14 cellular contexts compared by ENCODE assay signal in genomic region chrX:120464409-120464808, GRCh38. TPM values are rescaled to one million over a fixed set of nuclear protein-coding genes. Genes with fewer than 3 reads are reported as not detected.
DNase-seq lines count a peak whose midpoint lies in the region; ATAC-seq and TF ChIP-seq lines count a peak whose summit lies in the region.
"Had no signal": no experiment of that assay in that cellular context is flagged by ENCODE, and none has a peak within 500 bp of the region (broad histone marks: within the 10 kb centered on the region; RNA-seq: fewer than 3 reads in every experiment).

No MANE protein-coding gene starts in this region.

- H4K20me1 ChIP-seq in SK-N-SH (ENCODE audit: insufficient read depth) (peaks cover 38% of the 10 kb centered on the region; the same call in 1 of the 2 replicates), smooth muscle cell (ENCODE audit: low read depth) (peaks cover 57% of the 10 kb centered on the region)

- no peaks in the 10 kb centered on the region for H3K36me3 ChIP-seq in adrenal gland (replicated peaks in 1 of 2)
- H3K36me3 ChIP-seq in psoas muscle (ENCODE audit: insufficient read depth in 1 of 2, low read depth in 1 of 2) = no peaks in the 10 kb centered on the region
- no peaks in the 10 kb centered on the region for H3K36me3 ChIP-seq in SK-N-SH (replicated peaks in 1 of 2; ENCODE audit: control insufficient read depth in 1 of 2, insufficient read depth in 2 of 2, low read length in 1 of 2)
- H3K36me3 ChIP-seq in smooth muscle cell (ENCODE audit: low read depth) = no peaks in the 10 kb centered on the region

- WGBS in adrenal gland, 4 donors = 61 to 71% (median 63%) methylated on average over 4 of the region's 4 CpGs
- 27 to 46% (median 39%) methylated on average over 4 of the region's 4 CpGs for WGBS in psoas muscle, 3 donors
- WGBS in SK-N-SH (ENCODE audit: low lambda C conversion rate) = 68% methylated on average over 4 of the region's 4 CpGs
- WGBS in smooth muscle cell (ENCODE audit: low lambda C conversion rate) = 83% methylated on average over 4 of the region's 4 CpGs

- no peaks in the 10 kb centered on the region for H3K9me2 ChIP-seq in SK-N-SH

- no peak overlapping the region for H3K9ac ChIP-seq in SK-N-SH
- no peak overlapping the region for H3K9ac ChIP-seq in smooth muscle cell (ENCODE audit: low read depth)

- H3K4me3 ChIP-seq in adrenal gland (no peak overlapping the region), psoas muscle (peak overlapping the region; percentile 71), SK-N-SH (ENCODE audit: low read depth in 2 of 2, low read length in 1 of 2) (no peak overlapping the region), smooth muscle cell (no peak overlapping the region)

- TF ChIP-seq POLR2A in adrenal gland (IDR thresholded peaks at IDR 0.05) = no peak

- TF ChIP-seq CTCF in adrenal gland (IDR thresholded peaks at IDR 0.05) (no peak), psoas muscle (IDR thresholded peaks at IDR 0.05) (no peak), SK-N-SH (IDR thresholded peaks at IDR 0.05) (no peak), smooth muscle cell (IDR thresholded peaks at IDR 0.05; ENCODE audit: borderline replicate concordance, insufficient read depth, poor library complexity, severe bottlenecking) (no peak)

- H3K4me1 ChIP-seq in adrenal gland (replicated peaks in 1 of 2) = peaks cover 12 to 19% of the 10 kb centered on the region in 2 donors
- no peaks in the 10 kb centered on the region for H3K4me1 ChIP-seq in psoas muscle
- peaks cover 5 to 6% of the 10 kb centered on the region in 2 experiments; a peak in 2 of 4 replicates for H3K4me1 ChIP-seq in SK-N-SH (ENCODE audit: control insufficient read depth in 1 of 2, insufficient read depth in 2 of 2, low read depth in 1 of 2, low read length in 1 of 2)
- H3K4me1 ChIP-seq in smooth muscle cell (ENCODE audit: low read depth) = no peaks in the 10 kb centered on the region

- H2AFZ ChIP-seq in SK-N-SH (ENCODE audit: low read depth) (no peak overlapping the region), smooth muscle cell (ENCODE audit: low read depth) (no peak overlapping the region)

- no peak for TF ChIP-seq EP300 in SK-N-SH (IDR thresholded peaks at IDR 0.05; ENCODE audit: borderline replicate concordance in 1 of 2, low read depth in 1 of 2, low read length in 1 of 2)

- peak; percentile 23 for DNase-seq in GF-D8 (lab: John Stamatoyannopoulos, UW)
- peak; percentile 4 for DNase-seq in MV-4-11 (lab: John Stamatoyannopoulos, UW)
- DNase-seq in adrenal gland = peak in 4 of 7 donors; percentile 25 to 50 (median 37)
- DNase-seq in psoas muscle = no peak
- no peak for DNase-seq in hypothalamus (lab: John Stamatoyannopoulos, UW)
- DNase-seq in NCI-H510A treated with DMSO at 0.1 percent for 48 hours (lab: John Stamatoyannopoulos, UW) = no peak
- DNase-seq in SK-N-SH = no peak
- no peak for DNase-seq in smooth muscle cell (lab: John Stamatoyannopoulos, UW; ENCODE audit: unreplicated experiment)
- DNase-seq: Caco-2; CD4-positive, alpha-beta T cell; IMR-90; NCI-H1930; NCI-H226; NCI-H524 treated with DMSO at 0.1 percent for 48 hours had no signal

- peaks cover 96% of the 10 kb centered on the region for H3K79me2 ChIP-seq in SK-N-SH (ENCODE audit: insufficient read depth)
- peaks cover 83% of the 10 kb centered on the region for H3K79me2 ChIP-seq in smooth muscle cell (ENCODE audit: low read depth)

- H3F3A ChIP-seq in SK-N-SH (replicated peaks; ENCODE audit: insufficient read depth) (no peaks in the 10 kb centered on the region), smooth muscle cell (ENCODE audit: low read depth) (no peaks in the 10 kb centered on the region)

- no peak for ATAC-seq in psoas muscle

- no peaks in the 10 kb centered on the region for H3K27me3 ChIP-seq in adrenal gland
- H3K27me3 ChIP-seq in psoas muscle (ENCODE audit: insufficient read depth in 3 of 3, low read length in 2 of 3) = no peaks in the 10 kb centered on the region
- H3K27me3 ChIP-seq in SK-N-SH (ENCODE audit: insufficient read depth) = no peaks in the 10 kb centered on the region
- no peaks in the 10 kb centered on the region for H3K27me3 ChIP-seq in smooth muscle cell (ENCODE audit: low read depth)

- no peak for TF ChIP-seq RAD21 in SK-N-SH (IDR thresholded peaks at IDR 0.05; ENCODE audit: low read length)

- CTCF ChIA-PET in SK-N-SH (lab: Yijun Ruan, JAX) = interaction anchor here (2.1 kb wide), 1 partner anchor 13 kb away, joined by 14 read pairs; no protein-coding TSS in a partner anchor

- intact Hi-C loops in adrenal gland (cut with DNase I) (no loop called here), psoas muscle (cut with DNase I) (no loop called here)

- no peaks in the 10 kb centered on the region for H3K9me3 ChIP-seq in adrenal gland (replicated peaks in 1 of 3)
- no peaks in the 10 kb centered on the region for H3K9me3 ChIP-seq in psoas muscle
- H3K9me3 ChIP-seq in SK-N-SH = no peaks in the 10 kb centered on the region
- no peaks in the 10 kb centered on the region for H3K9me3 ChIP-seq in smooth muscle cell (replicated peaks; ENCODE audit: low read depth)
- H3K9me3 ChIP-seq: Caco-2 had no signal

- H3K27ac ChIP-seq in adrenal gland (no peak overlapping the region), psoas muscle (peak overlapping the region; percentile 88), SK-N-SH (ENCODE audit: low read depth in 2 of 2, low read length in 1 of 2) (no peak overlapping the region), smooth muscle cell (ENCODE audit: low read depth) (no peak overlapping the region)

- POLR2A ChIA-PET in SK-N-SH (lab: Yijun Ruan, JAX) = no interaction called here

- H3K4me2 ChIP-seq in SK-N-SH = no peak overlapping the region
- no peak overlapping the region for H3K4me2 ChIP-seq in smooth muscle cell

TF ChIP-seq in SK-N-SH, 30 proteins besides CTCF, POLR2A, EP300 and RAD21 (continues in another document):
- TF ChIP-seq FOXM1 (IDR thresholded peaks at IDR 0.05; ENCODE audit: low read depth) (no peak), NFIC (IDR thresholded peaks at IDR 0.05; ENCODE audit: borderline replicate concordance) (no peak), REST (IDR thresholded peaks at IDR 0.05; ENCODE audit: low read depth, low read length) (no peak), GABPA (IDR thresholded peaks at IDR 0.05; ENCODE audit: low read depth) (no peak)
- TF ChIP-seq, protein P1, sequence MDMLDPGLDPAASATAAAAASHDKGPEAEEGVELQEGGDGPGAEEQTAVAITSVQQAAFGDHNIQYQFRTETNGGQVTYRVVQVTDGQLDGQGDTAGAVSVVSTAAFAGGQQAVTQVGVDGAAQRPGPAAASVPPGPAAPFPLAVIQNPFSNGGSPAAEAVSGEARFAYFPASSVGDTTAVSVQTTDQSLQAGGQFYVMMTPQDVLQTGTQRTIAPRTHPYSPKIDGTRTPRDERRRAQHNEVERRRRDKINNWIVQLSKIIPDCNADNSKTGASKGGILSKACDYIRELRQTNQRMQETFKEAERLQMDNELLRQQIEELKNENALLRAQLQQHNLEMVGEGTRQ (IDR thresholded peaks at IDR 0.05; ENCODE audit: borderline replicate concordance, low read depth, low read length) = no peak
- TF ChIP-seq, protein P2, sequence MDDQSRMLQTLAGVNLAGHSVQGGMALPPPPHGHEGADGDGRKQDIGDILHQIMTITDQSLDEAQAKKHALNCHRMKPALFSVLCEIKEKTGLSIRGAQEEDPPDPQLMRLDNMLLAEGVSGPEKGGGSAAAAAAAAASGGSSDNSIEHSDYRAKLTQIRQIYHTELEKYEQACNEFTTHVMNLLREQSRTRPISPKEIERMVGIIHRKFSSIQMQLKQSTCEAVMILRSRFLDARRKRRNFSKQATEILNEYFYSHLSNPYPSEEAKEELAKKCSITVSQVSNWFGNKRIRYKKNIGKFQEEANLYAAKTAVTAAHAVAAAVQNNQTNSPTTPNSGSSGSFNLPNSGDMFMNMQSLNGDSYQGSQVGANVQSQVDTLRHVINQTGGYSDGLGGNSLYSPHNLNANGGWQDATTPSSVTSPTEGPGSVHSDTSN (IDR thresholded peaks at IDR 0.05) = no peak

RNA-seq across cellular contexts. Expression of gene LAMP2, which starts 4.7 kb away (rescaled TPM):
- total RNA-seq in adrenal gland (100 to 1,000 TPM; 127 to 206 (median 175) TPM), psoas muscle (100 to 1,000 TPM in 2 of 4 donors, 10 to 100 TPM in 2; 86.0 to 123 (median 98.2) TPM), smooth muscle cell (163 and 189 TPM in 2 replicates)
- polyA plus RNA-seq in adrenal gland (100 to 1,000 TPM in 1 of 3 donors, 10 to 100 TPM in 2; 15.8 to 192 (median 20.7) TPM), psoas muscle (10 to 100 TPM; 24.5 to 89.4 (median 39.1) TPM), SK-N-SH (2012; rRNA removed) (108 and 141 TPM in 2 replicates), smooth muscle cell (120 and 134 TPM in 2 replicates)
- 132 and 140 TPM in 2 replicates for polyA plus RNA-seq in SK-N-SH (2012; cell fraction: cytosol; rRNA removed)
- polyA plus RNA-seq in SK-N-SH (2012; cell fraction: nucleus; rRNA removed) = 43.3 and 103 TPM in 2 replicates

Comparison
In these comparisons a context has a peak if more than half of its experiments do, and no peak if none do; other contexts are left out.
1. DNase-seq: peak in GF-D8 (single experiment), MV-4-11 (single experiment) and adrenal gland (4 of 7); none in psoas muscle (0 of 2), hypothalamus (0 of 51), NCI-H510A treated with DMSO at 0.1 percent for 48 hours (single experiment), SK-N-SH (single experiment) and smooth muscle cell (single experiment).